Comparison of ENCODE assay signal across 19 cellular contexts in genomic region chr3:151841801-151842200, GRCh38. TPM values are rescaled to one million over a fixed set of nuclear protein-coding genes. Genes with fewer than 3 reads are reported as not detected.
DNase-seq lines count a peak whose midpoint lies in the region; ATAC-seq, FAIRE-seq and TF ChIP-seq lines count a peak whose summit lies in the region.
"Had no signal": no experiment of that assay in that cellular context is flagged by ENCODE, and none has a peak within 500 bp of the region (broad histone marks: within the 10 kb centered on the region; RNA-seq: fewer than 3 reads in every experiment).

No MANE protein-coding gene starts in this region.

- intact Hi-C loops in Calu3 (cut with micrococcal nuclease; ENCODE audit: unreplicated experiment): loop anchor here (2.0 kb wide), 1 partner anchor 545 kb away; no protein-coding TSS in a partner anchor

- no peaks in the 10 kb centered on the region for H3K9me3 ChIP-seq in skeletal muscle satellite cell (replicated peaks; ENCODE audit: low read length)
- H3K9me3 ChIP-seq: BE2C, Peyer's patch had no signal

- H3K36me3 ChIP-seq in skeletal muscle satellite cell (ENCODE audit: insufficient read depth, low read length): no peaks in the 10 kb centered on the region
- H3K36me3 ChIP-seq: BE2C, Peyer's patch had no signal

- H3K4me1 Mint-ChIP-seq in Calu3 (ENCODE audit: low read depth, unreplicated experiment): peaks cover 28% of the 10 kb centered on the region

- FAIRE-seq in H54 (lab: Jason Lieb, UNC): peak; percentile 72
- FAIRE-seq: K562 had no signal

- no peak for TF ChIP-seq POLR2A in H54 (IDR thresholded peaks at IDR 0.05; ENCODE audit: low read depth, low read length)

- H3K27me3 ChIP-seq in skeletal muscle satellite cell (ENCODE audit: control insufficient read depth, insufficient read depth, low read length): no peaks in the 10 kb centered on the region
- H3K27me3 ChIP-seq: BE2C, Peyer's patch had no signal

- H3K36me3 Mint-ChIP-seq in Calu3 (ENCODE audit: insufficient read depth, unreplicated experiment): no peaks in the 10 kb centered on the region
- H3K36me3 Mint-ChIP-seq: CD8-positive, alpha-beta T cell had no signal

- H3K4me1 ChIP-seq in skeletal muscle satellite cell (ENCODE audit: control insufficient read depth, insufficient read depth, low read length): peaks cover 33% of the 10 kb centered on the region
- H3K4me1 ChIP-seq: Peyer's patch had no signal

- no peak overlapping the region for H3K4me3 ChIP-seq in fibroblast of pulmonary artery (replicated peaks; ENCODE audit: low read depth, low read length)
- peak overlapping the region; percentile 16 for H3K4me3 ChIP-seq in skeletal muscle satellite cell (ENCODE audit: low read length)
- H3K4me3 ChIP-seq: GM23338, K562, Peyer's patch had no signal

- no peaks in the 10 kb centered on the region for H3K9me3 Mint-ChIP-seq in Calu3 (ENCODE audit: low read depth, unreplicated experiment)
- H3K9me3 Mint-ChIP-seq: GM23338 had no signal

- H3K9ac ChIP-seq in skeletal muscle satellite cell (ENCODE audit: low read depth, low read length): peak overlapping the region; percentile 26

- H3K27ac Mint-ChIP-seq in Calu3 (ENCODE audit: unreplicated experiment): no peak overlapping the region
- H3K27ac Mint-ChIP-seq: CD8-positive, alpha-beta T cell; GM23338 had no signal

- no peaks in the 10 kb centered on the region for H3K27me3 Mint-ChIP-seq in Calu3 (ENCODE audit: unreplicated experiment)

- H3K4me2 ChIP-seq in skeletal muscle satellite cell (ENCODE audit: low read length): peak overlapping the region; percentile 65
- H3K4me2 ChIP-seq: GM23338 had no signal

- BruUV-seq in Calu3 (replicated peaks; lab: Mats Ljungman, UMichigan): no TSS peak

- DNase-seq in H54 (ENCODE audit: insufficient read length, low spot score): no peak
- peak; percentile 31 for DNase-seq in RPMI7951 (ENCODE audit: low read depth)
- DNase-seq in fibroblast of pulmonary artery (ENCODE audit: low read depth): peak; percentile 31
- DNase-seq in iPS-NIHi11 (ENCODE audit: low spot score): no peak
- no peak for DNase-seq in Calu3
- DNase-seq: BE2C; CD8-positive, alpha-beta T cell; DMS53; GF-D8; NCI-H1105; NCI-H187 treated with DMSO at 0.1 percent for 48 hours; NCI-H446 treated with DMSO at 0.1 percent for 48 hours; Peyer's patch; SIG-M5 had no signal

- TF ChIP-seq CTCF in fibroblast of pulmonary artery (IDR thresholded peaks at IDR 0.05; ENCODE audit: low read length, missing control alignments) (no peak), Calu3 (IDR thresholded peaks at IDR 0.05; ENCODE audit: unreplicated experiment) (no peak)

- no peak overlapping the region for H3K4me3 Mint-ChIP-seq in Calu3 (ENCODE audit: low read depth, unreplicated experiment)
- H3K4me3 Mint-ChIP-seq: CD8-positive, alpha-beta T cell; GM23338 had no signal

- CTCF ChIA-PET in Calu3 (lab: Charles Lee): interaction anchor here (0.6 to 1.7 kb wide), 3 partner anchors 402 to 630 kb away, joined by 3 to 6 read pairs (median 4); no protein-coding TSS in a partner anchor

- no peak for ATAC-seq in GM21619 (IDR thresholded peaks at IDR 0.05; ENCODE audit: unreplicated experiment)
- ATAC-seq: CD8-positive, alpha-beta T cell; GM23338; K562 had no signal

RNA-seq across cellular contexts. Expression of gene AADAC, which starts 27.9 kb away (rescaled TPM):
- 0.12 and 0.49 TPM in 2 replicates for total RNA-seq in RPMI7951 (2014; rRNA removed; shearing (Covaris generic))
- total RNA-seq in skeletal muscle satellite cell (2012; rRNA removed): under 0.01 and 0.44 TPM in 2 replicates
- 0.91 TPM in 1 of 2 replicates, not detected in the other for total RNA-seq in Calu3 (2022)
- total RNA-seq: CD8-positive, alpha-beta T cell; GM23338; MCF 10A had no signal

RNA-seq across cellular contexts. Expression of gene SUCNR1, which starts 31.6 kb away (rescaled TPM):
- total RNA-seq in RPMI7951 (2014; rRNA removed; shearing (Covaris generic)): 0.12 TPM in 1 of 2 replicates, not detected in the other
- total RNA-seq in skeletal muscle satellite cell (2012; rRNA removed): not detected in 2 replicates
- total RNA-seq in Calu3 (2022): 0.07 TPM in 1 of 2 replicates, not detected in the other
- total RNA-seq: CD8-positive, alpha-beta T cell; GM23338; MCF 10A had no signal

Comparison
In these comparisons a context has a peak if more than half of its experiments do, and no peak if none do; other contexts are left out.
1. DNase-seq: peak in RPMI7951 (single experiment) and fibroblast of pulmonary artery (single experiment); none in H54 (single experiment), iPS-NIHi11 (single experiment) and Calu3 (single experiment).